Comparison of ENCODE assay signal across 2 cellular contexts in genomic region chr15:80371924-80372323, GRCh38.
TF ChIP-seq lines count a peak whose summit lies in the region.

No MANE protein-coding gene starts in this region.

TF ChIP-seq in HepG2, 621 proteins besides CTCF, POLR2A, EP300 and RAD21 (continued from another document):
- no peak for TF ChIP-seq PRDM15 (CRISPR knock-in tag; IDR thresholded peaks at IDR 0.05)
- TF ChIP-seq HDAC6 (IDR thresholded peaks at IDR 0.05; ENCODE audit: low read depth, low read length): no peak
- TF ChIP-seq REST (IDR thresholded peaks at IDR 0.05; ENCODE audit: borderline replicate concordance in 1 of 2, low read depth in 1 of 2, low read length in 2 of 2): no peak

TF ChIP-seq in HCT116, 20 proteins besides CTCF, POLR2A, EP300 and RAD21:
- TF ChIP-seq POLR2AphosphoS5 (IDR thresholded peaks at IDR 0.05; ENCODE audit: low read depth, low read length) (no peak), YY1 (IDR thresholded peaks at IDR 0.05; ENCODE audit: extremely low read depth, insufficient replicate concordance, low read depth, low read length) (no peak), FOSL1 (IDR thresholded peaks at IDR 0.05; ENCODE audit: low read depth) (no peak), ZNF274 (IDR thresholded peaks at IDR 0.05; ENCODE audit: low read depth, low read length) (no peak), ATF3 (IDR thresholded peaks at IDR 0.05) (no peak), JUND (IDR thresholded peaks at IDR 0.05) (no peak), ZBTB33 (IDR thresholded peaks at IDR 0.05; ENCODE audit: extremely low read depth, insufficient replicate concordance, low read length) (no peak), MAX (IDR thresholded peaks at IDR 0.05) (no peak)
